22 cellular contexts compared by ENCODE assay signal in the genomic region with DNA sequence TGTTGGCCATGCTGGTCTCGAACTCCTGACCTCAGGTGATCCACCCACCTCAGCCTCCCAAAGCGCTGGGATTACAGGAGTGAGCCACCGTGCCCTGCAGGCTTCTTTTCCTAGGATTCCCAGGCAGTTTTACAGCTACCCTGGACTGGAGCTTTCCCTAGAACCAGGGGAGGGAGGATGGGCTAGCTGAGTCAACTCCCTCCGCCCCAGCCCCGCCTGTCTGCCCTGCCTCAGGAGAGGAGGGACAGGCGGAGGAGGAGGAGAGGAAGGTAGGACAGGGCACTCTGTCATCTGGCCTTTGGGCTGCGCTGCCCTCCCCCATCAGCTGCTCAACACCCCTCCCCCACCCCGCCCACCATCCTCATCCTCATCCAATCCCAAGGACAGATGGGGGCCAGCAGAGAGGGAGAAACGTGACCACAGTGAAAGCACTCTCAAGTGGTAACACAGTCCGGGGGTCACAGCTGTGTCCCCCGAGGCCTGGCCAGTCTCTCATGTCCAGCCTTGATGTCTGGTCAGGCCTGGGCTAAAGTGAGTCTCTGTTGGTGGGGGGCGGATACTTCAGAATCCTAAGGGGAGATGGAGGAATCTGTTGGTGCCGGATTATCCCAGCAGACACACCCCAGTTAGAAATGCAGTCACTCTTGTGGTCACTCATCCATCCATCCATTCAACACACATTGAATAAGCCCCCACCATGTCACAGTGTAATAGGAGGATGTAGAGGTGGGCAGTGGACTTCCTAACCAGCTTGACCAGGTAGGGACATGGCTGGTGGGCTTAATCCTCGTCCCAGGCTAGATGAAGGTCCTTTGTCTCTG. TPM values are rescaled to one million over a fixed set of nuclear protein-coding genes. Genes with fewer than 3 reads are reported as not detected.
A peak's percentile ranks its signal among the peaks of the same experiment; 100 is the strongest.
DNase-seq lines count a peak whose midpoint lies in the region; ATAC-seq, FAIRE-seq and TF ChIP-seq lines count a peak whose summit lies in the region.
"Had no signal": no experiment of that assay in that cellular context is flagged by ENCODE, and none has a peak within 500 bp of the region (broad histone marks: within the 10 kb centered on the region; RNA-seq: fewer than 3 reads in every experiment).

No MANE protein-coding gene starts in this region.

- H3K4me1 ChIP-seq in body of pancreas = no peaks in the 10 kb centered on the region
- peaks cover 34% of the 10 kb centered on the region for H3K4me1 ChIP-seq in mesodermal cell (ENCODE audit: control insufficient read depth, insufficient read depth, low read length, poor library complexity, severe bottlenecking)
- H3K4me1 ChIP-seq in heart left ventricle = peaks cover 0 to 40% (median 17%) of the 10 kb centered on the region in 12 donors
- H3K4me1 ChIP-seq in effector memory CD4-positive, alpha-beta T cell (ENCODE audit: control insufficient read depth, insufficient read depth, low read length, poor library complexity, severe bottlenecking) = peaks cover 7% of the 10 kb centered on the region
- H3K4me1 ChIP-seq: A549, prostate gland had no signal

- H3K27ac ChIP-seq in body of pancreas (no peak overlapping the region), mesodermal cell (ENCODE audit: low read depth, low read length, severe bottlenecking) (peak overlapping the region; percentile 29), heart left ventricle (no peak overlapping the region)
- H3K27ac ChIP-seq in effector memory CD4-positive, alpha-beta T cell (ENCODE audit: insufficient read depth, low read length, poor library complexity, severe bottlenecking) = no peak overlapping the region
- H3K27ac ChIP-seq: A549, cardiac muscle cell, prostate gland, upper lobe of left lung had no signal

- H3K4me3 ChIP-seq in body of pancreas (no peak overlapping the region), mesodermal cell (ENCODE audit: extremely low read depth, insufficient read depth, low read length, poor library complexity, severe bottlenecking) (no peak overlapping the region), heart left ventricle (no peak overlapping the region)
- no peak overlapping the region for H3K4me3 ChIP-seq in effector memory CD4-positive, alpha-beta T cell (ENCODE audit: insufficient read depth, low read depth, low read length, poor library complexity, severe bottlenecking)
- H3K4me3 ChIP-seq: A549, cardiac muscle cell, MG63, prostate gland, upper lobe of left lung had no signal

- TF ChIP-seq CTCF in body of pancreas (IDR thresholded peaks at IDR 0.05) (no peak), heart left ventricle (IDR thresholded peaks at IDR 0.05) (no peak)

- no peaks in the 10 kb centered on the region for H3K9me3 ChIP-seq in body of pancreas
- no peaks in the 10 kb centered on the region for H3K9me3 ChIP-seq in mesodermal cell (ENCODE audit: control insufficient read depth, low read length)
- no peaks in the 10 kb centered on the region for H3K9me3 ChIP-seq in heart left ventricle
- no peaks in the 10 kb centered on the region for H3K9me3 ChIP-seq in effector memory CD4-positive, alpha-beta T cell (ENCODE audit: control insufficient read depth, low read length)
- H3K9me3 ChIP-seq: A549, MG63, prostate gland, upper lobe of left lung had no signal

- no peaks in the 10 kb centered on the region for H3K36me3 ChIP-seq in body of pancreas (replicated peaks in 1 of 2; ENCODE audit: insufficient read depth in 1 of 2, low read depth in 2 of 2)
- H3K36me3 ChIP-seq in mesodermal cell (ENCODE audit: control insufficient read depth, insufficient read depth, low read length) = peaks cover 19% of the 10 kb centered on the region
- H3K36me3 ChIP-seq in heart left ventricle = no peaks in the 10 kb centered on the region
- no peaks in the 10 kb centered on the region for H3K36me3 ChIP-seq in effector memory CD4-positive, alpha-beta T cell (ENCODE audit: control insufficient read depth, insufficient read depth, low read length)
- H3K36me3 ChIP-seq: cardiac muscle cell, MG63, prostate gland, upper lobe of left lung had no signal

- ATAC-seq in body of pancreas = peak; percentile 24
- no peak for ATAC-seq in heart left ventricle
- no peak for ATAC-seq in GM19023 (IDR thresholded peaks at IDR 0.05; ENCODE audit: unreplicated experiment)
- ATAC-seq: activated T-cell treated with anti-CD3 and anti-CD28 coated beads, Interleukin-2, amount 50 U/mL, for 72 hours; left ventricle myocardium superior; stimulated activated naive CD8-positive, alpha-beta T cell treated with anti-CD3 and anti-CD28 coated beads, Interleukin-15, Interleukin-2, amounts not matched to agents 100 U/mL and 50 U/mL, for 24 hours had no signal

- FAIRE-seq in HTR-8/SVneo (lab: Jason Lieb, UNC) = peak; percentile 59
- FAIRE-seq: A549 had no signal

- TF ChIP-seq POLR2A in body of pancreas (IDR thresholded peaks at IDR 0.05) (no peak), heart left ventricle (IDR thresholded peaks at IDR 0.05) (no peak)

- intact Hi-C loops in body of pancreas (cut with DNase I) (no loop called here), heart left ventricle (cut with DNase I) (no loop called here)

- DNase-seq in AG20443 (ENCODE audit: low spot score) = peak; percentile 51
- peak; percentile 56 for DNase-seq in HTR-8/SVneo (ENCODE audit: insufficient read length, low spot score)
- no peak for DNase-seq in body of pancreas
- DNase-seq in dedifferentiated amniotic fluid mesenchymal stem cell (ENCODE audit: extremely low spot score) = no peak
- no peak for DNase-seq in heart left ventricle
- DNase-seq in effector memory CD4-positive, alpha-beta T cell = no peak
- DNase-seq: activated CD4-positive, alpha-beta memory T cell treated with anti-CD3 and anti-CD28 coated beads, Interleukin-2, amount 10 ng/mL, durations not matched to agents 7 days and 5 days; activated naive CD8-positive, alpha-beta T cell treated with anti-CD3 and anti-CD28 coated beads, Interleukin-2, amount 10 ng/mL, durations not matched to agents 7 days and 5 days; activated T-cell treated with anti-CD3 and anti-CD28 coated beads, Interleukin-2, amount 50 U/mL, for 72 hours; CD4-positive, alpha-beta T cell; left ventricle myocardium superior; MG63; NCI-H2081; NCI-H526 treated with DMSO at 0.1 percent for 48 hours; stimulated activated naive CD8-positive, alpha-beta T cell treated with anti-CD3 and anti-CD28 coated beads, Interleukin-15, Interleukin-2, amounts not matched to agents 100 U/mL and 50 U/mL, for 24 hours; upper lobe of left lung had no signal

- 68 to 69% methylated on average over 12 to 14 of the region's 14 CpGs for WGBS in body of pancreas, 2 donors
- 38 to 41% methylated on average over 4 of the region's 14 CpGs for WGBS in mesodermal cell (ENCODE audit: insufficient coverage in 2 of 2), 2 experiments
- WGBS in heart left ventricle, 4 donors = 77 to 81% (median 80%) methylated on average over 13 to 14 of the region's 14 CpGs

- no peaks in the 10 kb centered on the region for H3K27me3 ChIP-seq in body of pancreas
- H3K27me3 ChIP-seq in heart left ventricle = peaks cover 0 to 17% (median 0%) of the 10 kb centered on the region in 9 donors
- H3K27me3 ChIP-seq in effector memory CD4-positive, alpha-beta T cell (replicated peaks; ENCODE audit: control insufficient read depth, insufficient read depth, low read length, poor library complexity, severe bottlenecking) = no peaks in the 10 kb centered on the region
- H3K27me3 ChIP-seq: cardiac muscle cell, upper lobe of left lung had no signal

RNA-seq across cellular contexts. Expression of a gene that starts 12.3 kb away (rescaled TPM):
- total RNA-seq in body of pancreas (under 1 TPM; 0.33 to 0.52 TPM), heart left ventricle (under 1 TPM; 0.13 to 0.93 (median 0.35) TPM)
- 25.1 TPM for polyA plus RNA-seq in mesodermal cell (2013, experiment 1 of 2)
- 23.3 TPM for polyA plus RNA-seq in mesodermal cell (2013, experiment 2 of 2)
- polyA plus RNA-seq in heart left ventricle = under 1 TPM; 0.17 to 0.23 TPM
- total RNA-seq: RPMI7951 had no signal

RNA-seq across cellular contexts. Expression of a gene that starts 51.7 kb away (rescaled TPM):
- total RNA-seq in body of pancreas (not detected), heart left ventricle (not detected)
- polyA plus RNA-seq in mesodermal cell (2013, experiment 1 of 2) = 0.33 TPM
- polyA plus RNA-seq in mesodermal cell (2013, experiment 2 of 2) = 0.86 TPM
- polyA plus RNA-seq in heart left ventricle = not detected
- total RNA-seq: activated CD4-positive, alpha-beta memory T cell treated with anti-CD3 and anti-CD28 coated beads, Interleukin-2, amount 10 ng/mL, durations not matched to agents 7 days and 5 days; activated naive CD8-positive, alpha-beta T cell treated with anti-CD3 and anti-CD28 coated beads, Interleukin-2, amount 10 ng/mL, durations not matched to agents 7 days and 5 days; activated T-cell treated with anti-CD3 and anti-CD28 coated beads, Interleukin-2, amount 50 U/mL, for 72 hours; CD4-positive, alpha-beta T cell; left ventricle myocardium superior; prostate gland; RPMI7951; upper lobe of left lung had no signal
- polyA plus RNA-seq: A549, cardiac muscle cell had no signal

Comparison
In these comparisons a context has a peak if more than half of its experiments do, and no peak if none do; other contexts are left out.
1. DNase-seq: peak in AG20443 (single experiment) and HTR-8/SVneo (single experiment); none in body of pancreas (0 of 4), dedifferentiated amniotic fluid mesenchymal stem cell (single experiment), heart left ventricle (0 of 5) and effector memory CD4-positive, alpha-beta T cell (0 of 3).